ENCODE assay signal across 10 cellular contexts in genomic region chr11:73978576-73979086, GRCh38. TPM values are rescaled to one million over a fixed set of nuclear protein-coding genes. Genes with fewer than 3 reads are reported as not detected.
DNase-seq lines count a peak whose midpoint lies in the region; ATAC-seq and TF ChIP-seq lines count a peak whose summit lies in the region.
"Had no signal": no experiment of that assay in that cellular context is flagged by ENCODE, and none has a peak within 500 bp of the region (broad histone marks: within the 10 kb centered on the region; RNA-seq: fewer than 3 reads in every experiment).

No MANE protein-coding gene starts in this region.

- H3K27me3 ChIP-seq in stomach = no peaks in the 10 kb centered on the region
- H3K27me3 ChIP-seq: MG63 had no signal

- H3K4me3 ChIP-seq in fibroblast of the aortic adventitia (ENCODE audit: low read depth, low read length) = no peak overlapping the region
- no peak overlapping the region for H3K4me3 ChIP-seq in stomach
- H3K4me3 ChIP-seq: MG63 had no signal

- no peaks in the 10 kb centered on the region for H3K27me3 Mint-ChIP-seq in activated T-cell treated with anti-CD3 and anti-CD28 coated beads, Interleukin-2, amount 50 U/mL, for 72 hours (ENCODE audit: low read depth)
- no peaks in the 10 kb centered on the region for H3K27me3 Mint-ChIP-seq in activated CD8-positive, alpha-beta T cell treated with anti-CD3 and anti-CD28 coated beads for 36 hours

- intact Hi-C loops in activated CD8-positive, alpha-beta T cell treated with anti-CD3 and anti-CD28 coated beads for 36 hours (cut with micrococcal nuclease) = no loop called here
- intact Hi-C loops in stomach (cut with DNase I; ENCODE audit: low total_unique reads) = loop anchor here (10.0 kb wide), 1 partner anchor 46 kb away; no protein-coding TSS in a partner anchor

- H3K9me3 Mint-ChIP-seq in activated T-cell treated with anti-CD3 and anti-CD28 coated beads, Interleukin-2, amount 50 U/mL, for 72 hours = no peaks in the 10 kb centered on the region
- H3K9me3 Mint-ChIP-seq in activated CD8-positive, alpha-beta T cell treated with anti-CD3 and anti-CD28 coated beads for 36 hours = no peaks in the 10 kb centered on the region

- CTCF ChIA-PET in activated CD8-positive, alpha-beta T cell treated with anti-CD3 and anti-CD28 coated beads for 36 hours (lab: Charles Lee) = interaction anchor here (2.3 to 2.9 kb wide), 2 partner anchors 8 to 16 kb away, joined by 6 to 13 read pairs; no protein-coding TSS in a partner anchor

- peaks cover 21 to 83% (median 49%) of the 10 kb centered on the region in 4 donors for H3K4me1 ChIP-seq in stomach

- peaks cover 53 to 66% of the 10 kb centered on the region in 2 donors for H3K36me3 Mint-ChIP-seq in activated T-cell treated with anti-CD3 and anti-CD28 coated beads, Interleukin-2, amount 50 U/mL, for 72 hours (ENCODE audit: insufficient read depth in 2 of 2)
- peaks cover 85% of the 10 kb centered on the region for H3K36me3 Mint-ChIP-seq in activated CD8-positive, alpha-beta T cell treated with anti-CD3 and anti-CD28 coated beads for 36 hours (ENCODE audit: low read depth)

- H3K4me3 Mint-ChIP-seq in activated T-cell treated with anti-CD3 and anti-CD28 coated beads, Interleukin-2, amount 50 U/mL, for 72 hours = peak overlapping the region; percentile 72 to 86
- H3K4me3 Mint-ChIP-seq in activated CD8-positive, alpha-beta T cell treated with anti-CD3 and anti-CD28 coated beads for 36 hours = peak overlapping the region; percentile 63

- TF ChIP-seq POLR2A in stomach (IDR thresholded peaks at IDR 0.05) = no peak

- peak overlapping the region; percentile 96 for H3K27ac Mint-ChIP-seq in activated T-cell treated with anti-CD3 and anti-CD28 coated beads, Interleukin-2, amount 50 U/mL, for 72 hours
- peak overlapping the region; percentile 98 for H3K27ac Mint-ChIP-seq in activated CD8-positive, alpha-beta T cell treated with anti-CD3 and anti-CD28 coated beads for 36 hours

- H3K9me3 ChIP-seq in stomach = no peaks in the 10 kb centered on the region
- H3K9me3 ChIP-seq: MG63 had no signal

- TF ChIP-seq EP300 in stomach (IDR thresholded peaks at IDR 0.05) = no peak

- WGBS in stomach, 5 donors = 90 to 100% (median 95%) methylated on average over 3 of the region's 3 CpGs

- DNase-seq in activated T-cell treated with anti-CD3 and anti-CD28 coated beads, Interleukin-2, amount 50 U/mL, for 72 hours = no peak
- DNase-seq in activated T-cell treated with anti-CD3 and anti-CD28 coated beads, Interleukin-2, amount 50 U/mL, for 1 hour = no peak
- DNase-seq in activated CD8-positive, alpha-beta T cell treated with anti-CD3 and anti-CD28 coated beads for 36 hours = no peak
- peak; percentile 18 for DNase-seq in fibroblast of the aortic adventitia (ENCODE audit: low read depth)
- DNase-seq in stomach = no peak
- DNase-seq in NCI-H345 treated with DMSO at 0.1 percent for 48 hours (lab: John Stamatoyannopoulos, UW; ENCODE audit: unreplicated experiment) = no peak
- no peak for DNase-seq in HK-2 (ENCODE audit: unreplicated experiment)
- DNase-seq: MG63 had no signal

- ATAC-seq in activated T-cell treated with anti-CD3 and anti-CD28 coated beads, Interleukin-2, amount 50 U/mL, for 72 hours (replicated peaks in 1 of 2) = no peak
- ATAC-seq in activated CD8-positive, alpha-beta T cell treated with anti-CD3 and anti-CD28 coated beads for 36 hours = no peak
- ATAC-seq in HG02798 (IDR thresholded peaks at IDR 0.05; ENCODE audit: poor library complexity, unreplicated experiment) = no peak

- H3K4me1 Mint-ChIP-seq in activated T-cell treated with anti-CD3 and anti-CD28 coated beads, Interleukin-2, amount 50 U/mL, for 72 hours (ENCODE audit: low read depth) = peaks cover 91% of the 10 kb centered on the region
- peaks cover 70% of the 10 kb centered on the region for H3K4me1 Mint-ChIP-seq in activated CD8-positive, alpha-beta T cell treated with anti-CD3 and anti-CD28 coated beads for 36 hours (ENCODE audit: low read depth)

- POLR2A ChIA-PET in activated CD8-positive, alpha-beta T cell treated with anti-CD3 and anti-CD28 coated beads for 36 hours (lab: Charles Lee) = interaction anchor here (4.8 to 16.4 kb wide), 4 partner anchors 8 to 37 kb away, joined by 46 to 269 read pairs (median 128); partner anchors contain the start of gene UCP3

- peak overlapping the region in 3 of 5 donors; percentile 89 to 96 (median 92) for H3K27ac ChIP-seq in stomach

- H3K36me3 ChIP-seq in stomach = peaks cover 20 to 58% (median 49%) of the 10 kb centered on the region in 4 donors
- H3K36me3 ChIP-seq: MG63 had no signal

- TF ChIP-seq CTCF in activated CD8-positive, alpha-beta T cell treated with anti-CD3 and anti-CD28 coated beads for 36 hours (IDR thresholded peaks at IDR 0.05) = no peak
- no peak for TF ChIP-seq CTCF in fibroblast of the aortic adventitia (IDR thresholded peaks at IDR 0.05; ENCODE audit: insufficient read depth, low read length)
- no peak for TF ChIP-seq CTCF in stomach (IDR thresholded peaks at IDR 0.05)

RNA-seq across cellular contexts. Expression of gene UCP2, which starts 4.0 kb away (rescaled TPM):
- 100 to 1,000 TPM; 152 to 198 TPM for total RNA-seq in activated T-cell treated with anti-CD3 and anti-CD28 coated beads, Interleukin-2, amount 50 U/mL, for 72 hours
- 100 to 1,000 TPM; 244 to 252 TPM for total RNA-seq in activated CD8-positive, alpha-beta T cell treated with anti-CD3 and anti-CD28 coated beads for 36 hours
- total RNA-seq in fibroblast of the aortic adventitia (ENCODE audit: low replicate concordance) (1.5 TPM in 1 of 2 replicates, not detected in the other), stomach (100 to 1,000 TPM in 1 of 5 donors, 10 to 100 TPM in 4; 15.2 to 111 (median 41.9) TPM)
- polyA plus RNA-seq in stomach = 10 to 100 TPM; 21.9 to 55.3 (median 49.3) TPM

RNA-seq across cellular contexts. Expression of gene DNAJB13, which starts 27.8 kb away (rescaled TPM):
- total RNA-seq in activated T-cell treated with anti-CD3 and anti-CD28 coated beads, Interleukin-2, amount 50 U/mL, for 72 hours = 1 to 10 TPM in 1 of 2 donors, under 1 TPM in 1; 0.53 to 1.1 TPM
- total RNA-seq in activated CD8-positive, alpha-beta T cell treated with anti-CD3 and anti-CD28 coated beads for 36 hours = under 1 TPM in 1 of 2 experiments, not detected in 1; 0.18 TPM
- total RNA-seq in fibroblast of the aortic adventitia (ENCODE audit: low replicate concordance) (not detected in 2 replicates), stomach (not detected)
- under 1 TPM in 1 of 3 donors, not detected in 2; 0.28 TPM for polyA plus RNA-seq in stomach
- total RNA-seq: skeletal muscle tissue had no signal

RNA-seq across cellular contexts. Expression of gene UCP3, which starts 30.3 kb away (rescaled TPM):
- 1 to 10 TPM; 3.7 to 5.4 TPM for total RNA-seq in activated T-cell treated with anti-CD3 and anti-CD28 coated beads, Interleukin-2, amount 50 U/mL, for 72 hours
- total RNA-seq in activated CD8-positive, alpha-beta T cell treated with anti-CD3 and anti-CD28 coated beads for 36 hours = 1 to 10 TPM; 1.5 to 2.2 TPM
- total RNA-seq in fibroblast of the aortic adventitia (ENCODE audit: low replicate concordance) = 0.54 TPM in 1 of 2 replicates, not detected in the other
- total RNA-seq in stomach = 10 to 100 TPM in 1 of 5 donors, 1 to 10 TPM in 1, under 1 TPM in 2, not detected in 1; under 0.01 to 28.0 (median 1.3) TPM
- polyA plus RNA-seq in stomach = 1 to 10 TPM in 1 of 3 donors, under 1 TPM in 2; 0.19 to 1.4 (median 0.70) TPM
